Comparison of ENCODE assay signal across 8 cellular contexts in the genomic region with DNA sequence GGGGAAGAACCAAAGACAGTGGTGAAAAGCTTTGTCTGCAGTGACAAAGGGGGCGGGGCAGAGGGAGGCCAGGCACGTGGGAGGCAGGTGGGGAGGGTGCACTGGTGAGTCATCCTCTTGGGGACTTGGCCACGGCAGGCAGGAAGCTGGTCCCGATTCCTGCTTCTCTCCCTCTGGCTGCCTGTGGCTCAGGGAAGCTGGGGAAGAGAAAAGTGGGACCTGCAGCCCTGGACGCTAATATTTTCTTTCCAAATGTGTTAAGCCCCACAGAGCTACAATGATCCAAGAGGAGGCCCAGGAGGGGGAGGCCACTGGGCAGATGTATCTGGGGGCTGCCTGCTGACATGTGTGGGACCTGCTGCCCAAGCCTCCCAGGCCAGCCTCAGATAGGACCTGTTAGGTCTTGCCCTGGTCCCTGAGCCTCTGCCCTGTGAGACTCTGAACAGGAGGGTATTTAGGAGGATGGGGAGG.
DNase-seq lines count a peak whose midpoint lies in the region; ATAC-seq, FAIRE-seq and TF ChIP-seq lines count a peak whose summit lies in the region.

No MANE protein-coding gene starts in this region.

- no peak for TF ChIP-seq POLR2A in endothelial cell of umbilical vein (IDR thresholded peaks at IDR 0.05; ENCODE audit: low read depth, low read length)

- H3K9me1 ChIP-seq in endothelial cell of umbilical vein (replicated peaks; ENCODE audit: control insufficient read depth, extremely low read depth, insufficient read depth, low read length): no peaks in the 10 kb centered on the region

- H3K9me3 ChIP-seq in endothelial cell of umbilical vein (replicated peaks; ENCODE audit: control insufficient read depth, insufficient read depth, low read length): no peaks in the 10 kb centered on the region
- H3K9me3 ChIP-seq in neuronal stem cell (replicated peaks in 1 of 2; ENCODE audit: control insufficient read depth in 2 of 2, insufficient read depth in 1 of 2, low read depth in 1 of 2, low read length in 2 of 2): peaks cover 0 to 2% of the 10 kb centered on the region in 2 donors

- ATAC-seq in HG03442 (IDR thresholded peaks at IDR 0.05; ENCODE audit: unreplicated experiment): peak; percentile 52

- WGBS in neuronal stem cell (ENCODE audit: extremely low coverage in 2 of 2, insufficient read length in 2 of 2, insufficient replicate concordance in 1 of 2), 2 donors: no CpG with 5 or more reads among the region's 5 CpGs

- no peaks in the 10 kb centered on the region for H3K36me3 ChIP-seq in endothelial cell of umbilical vein (ENCODE audit: control insufficient read depth in 2 of 2, extremely low read depth in 1 of 2, insufficient read depth in 2 of 2, low read length in 2 of 2)
- no peaks in the 10 kb centered on the region for H3K36me3 ChIP-seq in neuronal stem cell (replicated peaks in 1 of 2; ENCODE audit: control insufficient read depth in 2 of 2, insufficient read depth in 2 of 2, low read length in 2 of 2)

- no peak overlapping the region for H3K4me2 ChIP-seq in endothelial cell of umbilical vein (ENCODE audit: insufficient read depth, low read length)
- no peak overlapping the region for H3K4me2 ChIP-seq in neuronal stem cell (ENCODE audit: insufficient read depth, low read length, poor library complexity, severe bottlenecking)

- no peak overlapping the region for H2BK12ac ChIP-seq in neuronal stem cell (ENCODE audit: low read length)

- no peak overlapping the region for H2BK15ac ChIP-seq in neuronal stem cell (ENCODE audit: low read length)

- POLR2A ChIA-PET in endothelial cell of umbilical vein (lab: Charles Lee): interaction anchor here (0.7 kb wide), 1 partner anchor 13 kb away, joined by 4 read pairs; no protein-coding TSS in a partner anchor

- intact Hi-C loops in endothelial cell of umbilical vein (cut with micrococcal nuclease): loop anchor here (1.0 kb wide), 1 partner anchor 13 kb away; no protein-coding TSS in a partner anchor

- no peak overlapping the region for H3K27ac ChIP-seq in endothelial cell of umbilical vein (ENCODE audit: insufficient read depth, low read depth, low read length)
- no peak overlapping the region for H3K27ac ChIP-seq in neuronal stem cell (replicated peaks; ENCODE audit: low read length)

- no peaks in the 10 kb centered on the region for H3K79me1 ChIP-seq in neuronal stem cell (ENCODE audit: low read depth, low read length)

- DNase-seq in GM03348 (ENCODE audit: low spot score) (peak; percentile 89), OCI-M1 (lab: John Stamatoyannopoulos, UW) (peak; percentile 71), endothelial cell of umbilical vein (ENCODE audit: low read depth, low spot score) (peak; percentile 51), neuronal stem cell (ENCODE audit: low spot score) (peak; percentile 69), SK-N-DZ (ENCODE audit: low spot score) (no peak), retina (no peak)
- no peak for DNase-seq in activated CD8-positive, alpha-beta memory T cell treated with anti-CD3 and anti-CD28 coated beads, Interleukin-2, amount 50 U/mL, for 48 hours

- H3K4me1 ChIP-seq in endothelial cell of umbilical vein (ENCODE audit: control insufficient read depth, extremely low read depth, insufficient read depth, low read length) (peaks cover 4% of the 10 kb centered on the region), neuronal stem cell (ENCODE audit: control insufficient read depth in 2 of 2, insufficient read depth in 1 of 2, low read depth in 1 of 2, low read length in 2 of 2) (peaks cover 3 to 13% of the 10 kb centered on the region in 2 donors)

- dilution Hi-C loops in endothelial cell of umbilical vein (cut with MboI; ENCODE audit: extremely low pct_ligation_motif_present, low sequenced_read_pairs): no loop called here

- no peak overlapping the region for H4K8ac ChIP-seq in neuronal stem cell (ENCODE audit: low read depth, low read length)

- CTCF ChIA-PET in endothelial cell of umbilical vein (lab: Charles Lee): interaction anchor here (1.1 to 2.4 kb wide), 3 partner anchors 9 to 13 kb away, joined by 4 to 7 read pairs (median 5); no protein-coding TSS in a partner anchor

- no peak overlapping the region for H3K4ac ChIP-seq in neuronal stem cell (ENCODE audit: low read length)

- H2AFZ ChIP-seq in endothelial cell of umbilical vein (ENCODE audit: low read depth, low read length): no peak overlapping the region
- H2AFZ ChIP-seq in neuronal stem cell (ENCODE audit: low read length): no peak overlapping the region

- TF ChIP-seq CTCF in endothelial cell of umbilical vein (IDR thresholded peaks at IDR 0.05; ENCODE audit: extremely low read depth in 1 of 2, insufficient read depth in 1 of 2, low read depth in 1 of 2, low read length in 2 of 2): no peak

- no TSS peak for BruUV-seq in endothelial cell of umbilical vein (replicated peaks; lab: Mats Ljungman, UMichigan)

- FAIRE-seq in endothelial cell of umbilical vein (lab: Jason Lieb, UNC): peak; percentile 81

- H3K27me3 ChIP-seq in endothelial cell of umbilical vein (ENCODE audit: control insufficient read depth in 2 of 2, insufficient read depth in 2 of 2, low read length in 2 of 2): no peaks in the 10 kb centered on the region
- H3K27me3 ChIP-seq in neuronal stem cell (ENCODE audit: control insufficient read depth in 3 of 3, insufficient read depth in 3 of 3, low read depth in 1 of 3, low read length in 3 of 3): peaks cover 0 to 4% (median 0%) of the 10 kb centered on the region in 3 experiments

- no peak overlapping the region for H3K14ac ChIP-seq in neuronal stem cell (ENCODE audit: low read length)

- H4K20me1 ChIP-seq in endothelial cell of umbilical vein (replicated peaks; ENCODE audit: control insufficient read depth, extremely low read depth, insufficient read depth, low read length): no peaks in the 10 kb centered on the region

- H2BK5ac ChIP-seq in neuronal stem cell (ENCODE audit: low read length): peak overlapping the region; percentile 40

- H2AK5ac ChIP-seq in neuronal stem cell (ENCODE audit: low read depth, low read length): no peak overlapping the region

- no peaks in the 10 kb centered on the region for H3K79me2 ChIP-seq in endothelial cell of umbilical vein (ENCODE audit: control insufficient read depth, insufficient read depth, low read length)

- H2BK120ac ChIP-seq in neuronal stem cell (ENCODE audit: low read depth, low read length): no peak overlapping the region

- peak overlapping the region; percentile 50 for H3K18ac ChIP-seq in neuronal stem cell (ENCODE audit: low read length)

- H4K91ac ChIP-seq in neuronal stem cell (ENCODE audit: low read depth, low read length, poor library complexity): no peak overlapping the region

- no peak overlapping the region for H3K9ac ChIP-seq in endothelial cell of umbilical vein (replicated peaks; ENCODE audit: extremely low read depth, insufficient read depth, low read length)
- no peak overlapping the region for H3K9ac ChIP-seq in neuronal stem cell (ENCODE audit: low read depth, low read length, poor library complexity)

- H3K23ac ChIP-seq in neuronal stem cell (ENCODE audit: low read depth, low read length, poor library complexity): no peak overlapping the region

- no peak overlapping the region for H3K4me3 ChIP-seq in endothelial cell of umbilical vein (replicated peaks in 1 of 3; ENCODE audit: insufficient read depth in 1 of 3, low read depth in 1 of 3, low read length in 3 of 3)
- no peak overlapping the region for H3K4me3 ChIP-seq in neuronal stem cell (ENCODE audit: low read length in 2 of 2)

TF ChIP-seq in endothelial cell of umbilical vein, 7 proteins besides CTCF, POLR2A, EP300 and RAD21:
- TF ChIP-seq MYC (IDR thresholded peaks at IDR 0.05; ENCODE audit: low read depth, low read length): peak; percentile 80
- no peak for TF ChIP-seq EZH2 (IDR thresholded peaks at IDR 0.05; ENCODE audit: borderline replicate concordance, low read depth, low read length, severe bottlenecking)
- TF ChIP-seq JUN (IDR thresholded peaks at IDR 0.05; ENCODE audit: borderline replicate concordance, insufficient read depth, insufficient read length, low read depth): peak; percentile 58
- TF ChIP-seq FOS (IDR thresholded peaks at IDR 0.05; ENCODE audit: borderline replicate concordance, insufficient read depth, low read length): peak; percentile 74
- no peak for TF ChIP-seq POLR2AphosphoS5 (IDR thresholded peaks at IDR 0.05; ENCODE audit: insufficient read depth, low read depth, low read length)
- no peak for TF ChIP-seq GATA2 (IDR thresholded peaks at IDR 0.05; ENCODE audit: insufficient read depth, insufficient read length, low read depth, low read length)
- TF ChIP-seq, protein P1, sequence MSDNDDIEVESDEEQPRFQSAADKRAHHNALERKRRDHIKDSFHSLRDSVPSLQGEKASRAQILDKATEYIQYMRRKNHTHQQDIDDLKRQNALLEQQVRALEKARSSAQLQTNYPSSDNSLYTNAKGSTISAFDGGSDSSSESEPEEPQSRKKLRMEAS (IDR thresholded peaks at IDR 0.05; ENCODE audit: insufficient read depth, insufficient read length): peak; percentile 42

Comparison
In these comparisons a context has a peak if more than half of its experiments do, and no peak if none do; other contexts are left out.
1. DNase-seq: peak in GM03348 (single experiment), OCI-M1 (single experiment), endothelial cell of umbilical vein (single experiment) and neuronal stem cell (single experiment); none in SK-N-DZ (single experiment), activated CD8-positive, alpha-beta memory T cell treated with anti-CD3 and anti-CD28 coated beads, Interleukin-2, amount 50 U/mL, for 48 hours (single experiment) and retina (single experiment).